Comparison of ENCODE assay signal across 1 cellular context in the genomic region with DNA sequence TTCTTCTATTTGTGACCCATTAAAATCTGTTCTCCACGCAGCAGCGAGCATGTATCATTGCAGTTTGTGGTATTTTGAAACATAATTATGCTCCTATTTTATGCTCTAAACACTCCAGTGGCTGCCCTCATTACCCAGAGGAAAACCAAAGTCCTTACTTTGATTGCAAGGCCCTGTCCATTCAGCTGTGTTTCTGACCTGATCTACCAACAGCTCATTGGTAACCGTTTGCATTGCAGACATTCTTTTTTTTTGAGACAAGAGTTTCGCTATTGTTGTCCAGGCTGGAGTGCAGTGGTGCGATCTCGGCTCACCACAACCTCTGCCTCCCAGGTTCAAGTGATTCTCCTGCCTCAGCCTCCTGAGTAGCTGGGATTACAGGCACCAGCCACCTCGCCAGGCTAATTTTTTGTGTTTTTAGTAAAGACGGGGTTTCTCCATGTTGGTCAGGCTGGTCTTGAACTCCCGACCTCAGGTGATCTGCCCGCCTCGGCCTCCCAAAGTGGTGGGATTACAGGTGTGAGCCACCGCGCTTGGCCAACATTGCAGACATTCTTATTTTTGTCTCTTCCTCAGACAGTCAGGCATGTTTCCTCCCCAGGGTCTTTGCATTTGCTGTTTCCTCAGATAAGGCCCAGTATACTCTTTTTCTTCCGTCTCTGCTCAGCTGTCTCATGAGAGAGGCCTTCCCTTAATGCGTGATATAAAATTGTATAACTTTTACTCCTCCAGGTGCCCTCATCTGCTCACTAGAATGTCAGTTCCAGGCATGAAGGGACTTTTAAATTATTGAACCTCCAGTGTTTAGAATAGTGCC.
TF ChIP-seq lines count a peak whose summit lies in the region.

No MANE protein-coding gene starts in this region.

TF ChIP-seq in K562, 482 proteins besides CTCF, POLR2A, EP300 and RAD21:
- TF ChIP-seq BRD9 (IDR thresholded peaks at IDR 0.05; ENCODE audit: low read depth, partially characterized antibody) (no peak), TGIF2 (CRISPR knock-in tag; IDR thresholded peaks at IDR 0.05) (0 out of 2 replicates have a peak, but pooled peaks have one; percentile 24)
